Comparison of ENCODE assay signal across 1 cellular context in genomic region chr15:22265056-22265945, GRCh38.
TF ChIP-seq lines count a peak whose summit lies in the region.

No MANE protein-coding gene starts in this region.

TF ChIP-seq in liver, 16 proteins besides CTCF, POLR2A, EP300 and RAD21 (continued from another document):
- TF ChIP-seq ZBTB33 (IDR thresholded peaks at IDR 0.05) (no peak), FOXA1 (IDR thresholded peaks at IDR 0.05) (no peak), MAX (IDR thresholded peaks at IDR 0.05) (no peak)
